In genomic region chr17:12883472-12883871, GRCh38 we compare ENCODE assay signal across 36 cellular contexts.
A peak's percentile ranks its signal among the peaks of the same experiment; 100 is the strongest.
DNase-seq lines count a peak whose midpoint lies in the region; ATAC-seq, FAIRE-seq and TF ChIP-seq lines count a peak whose summit lies in the region.
"Had no signal": no experiment of that assay in that cellular context is flagged by ENCODE, and none has a peak within 500 bp of the region (broad histone marks: within the 10 kb centered on the region; RNA-seq: fewer than 3 reads in every experiment).

No MANE protein-coding gene starts in this region.

- H2AFZ ChIP-seq in HepG2 (ENCODE audit: low read length) (no peak overlapping the region), OCI-LY3 (ENCODE audit: low read depth, low read length) (no peak overlapping the region), PC-9 (no peak overlapping the region), H9 (ENCODE audit: low read length) (no peak overlapping the region)

- H3K36me3 ChIP-seq in HepG2 (replicated peaks in 1 of 2; ENCODE audit: control insufficient read depth in 1 of 2, insufficient read depth in 2 of 2, low read length in 2 of 2) = no peaks in the 10 kb centered on the region
- H3K36me3 ChIP-seq in right lobe of liver = no peaks in the 10 kb centered on the region
- H3K36me3 ChIP-seq in OCI-LY3 (replicated peaks; ENCODE audit: low read depth, low read length) = peaks cover 7% of the 10 kb centered on the region
- no peaks in the 10 kb centered on the region for H3K36me3 ChIP-seq in small intestine (ENCODE audit: control insufficient read depth in 2 of 2, insufficient read depth in 2 of 2, low read length in 2 of 2)
- no peaks in the 10 kb centered on the region for H3K36me3 ChIP-seq in PC-9 (ENCODE audit: low read depth)
- H3K36me3 ChIP-seq: BE2C; BLaER1; BLaER1 treated with 17β-estradiol and CSF1 and Interleukin-3, amounts not matched to agents 10 nM and 100 nM had no signal

- no peak for DNase-seq in HepG2 (ENCODE audit: low spot score)
- no peak for DNase-seq in right lobe of liver
- DNase-seq in frontal cortex (ENCODE audit: low spot score in 2 of 2) = no peak
- DNase-seq in small intestine = no peak
- no peak for DNase-seq in PC-9
- no peak for DNase-seq in H9
- DNase-seq in T-helper 2 cell treated with Interferon-gamma antibody and Interleukin-4, amounts not matched to agents 5 μg/mL and 100 μg/mL, for 36 hours (ENCODE audit: low spot score) = no peak
- DNase-seq: 8988T; ACHN; AML-193; BE2C; C1 segment of cervical spinal cord; Caco-2; Calu3; CD4-positive, alpha-beta memory T cell; CD4-positive, alpha-beta T cell; CD4-positive, CD25-positive, alpha-beta regulatory T cell; CD8-positive, alpha-beta memory T cell; CD8-positive, alpha-beta T cell; COR-L47; DMS 273 treated with DMSO at 0.1 percent for 48 hours; DMS153; DMS53; DMS79; DMS79 treated with DMSO at 0.1 percent for 48 hours; DND-41; EL had no signal

- no peaks in the 10 kb centered on the region for H3K27me3 Mint-ChIP-seq in H9 (ENCODE audit: low read depth)
- no peaks in the 10 kb centered on the region for H3K27me3 Mint-ChIP-seq in T-helper 2 cell treated with Interferon-gamma antibody and Interleukin-4, amounts not matched to agents 5 μg/mL and 100 μg/mL, for 36 hours (ENCODE audit: low read depth)
- H3K27me3 Mint-ChIP-seq: B cell; CD4-positive, alpha-beta memory T cell; CD4-positive, alpha-beta T cell had no signal

- H2BK5ac ChIP-seq in H9 (ENCODE audit: insufficient read length, low read length) = no peak overlapping the region

- TF ChIP-seq CTCF in HepG2 (CRISPR knock-in tag; IDR thresholded peaks at IDR 0.05) (no peak), right lobe of liver (IDR thresholded peaks at IDR 0.05) (no peak), OCI-LY3 (IDR thresholded peaks at IDR 0.05; ENCODE audit: low read depth, low read length) (no peak), PC-9 (conservative IDR thresholded peaks at IDR 0.05) (no peak), H9 (conservative IDR thresholded peaks at IDR 0.05) (no peak)

- H3K27ac Mint-ChIP-seq in H9 = no peak overlapping the region
- H3K27ac Mint-ChIP-seq in T-helper 2 cell treated with Interferon-gamma antibody and Interleukin-4, amounts not matched to agents 5 μg/mL and 100 μg/mL, for 36 hours = no peak overlapping the region
- H3K27ac Mint-ChIP-seq: B cell; CD14-positive monocyte; CD4-positive, alpha-beta memory T cell; CD4-positive, alpha-beta T cell; CD4-positive, CD25-positive, alpha-beta regulatory T cell; CD8-positive, alpha-beta memory T cell; CD8-positive, alpha-beta T cell had no signal

- no peaks in the 10 kb centered on the region for H3K9me3 ChIP-seq in HepG2 (ENCODE audit: low read length)
- no peaks in the 10 kb centered on the region for H3K9me3 ChIP-seq in right lobe of liver
- no peaks in the 10 kb centered on the region for H3K9me3 ChIP-seq in OCI-LY3 (ENCODE audit: insufficient read depth, low read length)
- no peaks in the 10 kb centered on the region for H3K9me3 ChIP-seq in small intestine (ENCODE audit: control insufficient read depth, low read depth)
- no peaks in the 10 kb centered on the region for H3K9me3 ChIP-seq in PC-9 (ENCODE audit: insufficient read depth, low read depth)
- H3K9me3 ChIP-seq in H9 (ENCODE audit: control insufficient read depth, low read depth, low read length) = no peaks in the 10 kb centered on the region
- H3K9me3 ChIP-seq: BE2C, BLaER1, Caco-2 had no signal

- H3K27me3 ChIP-seq in HepG2 (ENCODE audit: control insufficient read depth in 1 of 2, insufficient read depth in 2 of 2, low read length in 2 of 2) (no peaks in the 10 kb centered on the region), right lobe of liver (no peaks in the 10 kb centered on the region), OCI-LY3 (ENCODE audit: low read depth, low read length) (no peaks in the 10 kb centered on the region), small intestine (ENCODE audit: control insufficient read depth in 2 of 2, insufficient read depth in 2 of 2, low read length in 2 of 2) (no peaks in the 10 kb centered on the region), PC-9 (ENCODE audit: insufficient read depth, low read depth) (no peaks in the 10 kb centered on the region), H9 (ENCODE audit: insufficient read depth, low read length) (no peaks in the 10 kb centered on the region)
- H3K27me3 ChIP-seq: BE2C; BLaER1; BLaER1 treated with 17β-estradiol and CSF1 and Interleukin-3, amounts not matched to agents 10 nM and 100 nM had no signal

- H3K14ac ChIP-seq in H9 (ENCODE audit: insufficient read depth, low read length) = no peak overlapping the region

- H3K4ac ChIP-seq in H9 (ENCODE audit: low read depth, low read length) = no peak overlapping the region

- H3K79me1 ChIP-seq in H9 (ENCODE audit: insufficient read depth, low read depth, low read length, poor library complexity, severe bottlenecking) = no peaks in the 10 kb centered on the region

- H2BK15ac ChIP-seq in H9 (ENCODE audit: low read depth, low read length) = no peak overlapping the region

- no peak overlapping the region for H2BK20ac ChIP-seq in H9 (ENCODE audit: low read depth, low read length, poor library complexity, severe bottlenecking)

- no peak overlapping the region for H2BK12ac ChIP-seq in H9 (ENCODE audit: insufficient read length, low read depth, low read length)

- H3K4me2 ChIP-seq in HepG2 (ENCODE audit: low read depth, low read length) (no peak overlapping the region), OCI-LY3 (ENCODE audit: low read length) (peak overlapping the region; percentile 79), PC-9 (no peak overlapping the region), H9 (ENCODE audit: insufficient read depth, insufficient read length, low read length) (no peak overlapping the region)
- H3K4me2 ChIP-seq: A549; BLaER1; BLaER1 treated with 17β-estradiol and CSF1 and Interleukin-3, amounts not matched to agents 10 nM and 100 nM had no signal

- H3F3A ChIP-seq in PC-9 (ENCODE audit: insufficient read depth, low read depth) = no peaks in the 10 kb centered on the region

- peaks cover 0 to 6% of the 10 kb centered on the region in 2 experiments; a peak in 2 of 4 replicates for H3K4me1 Mint-ChIP-seq in H9
- H3K4me1 Mint-ChIP-seq in T-helper 2 cell treated with Interferon-gamma antibody and Interleukin-4, amounts not matched to agents 5 μg/mL and 100 μg/mL, for 36 hours (ENCODE audit: low read depth) = no peaks in the 10 kb centered on the region
- H3K4me1 Mint-ChIP-seq: B cell; CD14-positive monocyte; CD4-positive, alpha-beta memory T cell; CD4-positive, CD25-positive, alpha-beta regulatory T cell; CD8-positive, alpha-beta memory T cell had no signal

- intact Hi-C loops in HepG2 (cut with micrococcal nuclease; ENCODE audit: unreplicated experiment) (no loop called here), right lobe of liver (cut with DNase I) (no loop called here), PC-9 (cut with micrococcal nuclease; ENCODE audit: unreplicated experiment) (no loop called here)

- H3K9me2 ChIP-seq in PC-9 (ENCODE audit: insufficient read depth) = no peaks in the 10 kb centered on the region

- H3K9ac ChIP-seq in HepG2 (ENCODE audit: insufficient read depth, low read depth, low read length) (no peak overlapping the region), OCI-LY3 (ENCODE audit: low read length) (peak overlapping the region; percentile 54), H9 (ENCODE audit: extremely low read depth, insufficient read length, low read length) (no peak overlapping the region)
- H3K9ac ChIP-seq: BLaER1; BLaER1 treated with 17β-estradiol and CSF1 and Interleukin-3, amounts not matched to agents 10 nM and 100 nM had no signal

- no peaks in the 10 kb centered on the region for H3K23me2 ChIP-seq in H9 (ENCODE audit: insufficient read length, low read depth, low read length, poor library complexity, severe bottlenecking)

- H3K27ac ChIP-seq in HepG2 (ENCODE audit: extremely low read length, insufficient read depth, low read length) (no peak overlapping the region), right lobe of liver (no peak overlapping the region), OCI-LY3 (ENCODE audit: low read length) (peak overlapping the region; percentile 93), small intestine (ENCODE audit: low read depth in 1 of 2, low read length in 1 of 2) (no peak overlapping the region), PC-9 (no peak overlapping the region), H9 (ENCODE audit: insufficient read length, low read depth, low read length) (no peak overlapping the region)
- H3K27ac ChIP-seq: 22Rv1; A549; BLaER1; BLaER1 treated with 17β-estradiol and CSF1 and Interleukin-3, amounts not matched to agents 10 nM and 100 nM; C4-2B had no signal

- no peak overlapping the region for H3K56ac ChIP-seq in H9 (ENCODE audit: insufficient read length, low read depth, low read length)

- no peak overlapping the region for H3K4me3 Mint-ChIP-seq in H9
- H3K4me3 Mint-ChIP-seq in T-helper 2 cell treated with Interferon-gamma antibody and Interleukin-4, amounts not matched to agents 5 μg/mL and 100 μg/mL, for 36 hours = no peak overlapping the region
- H3K4me3 Mint-ChIP-seq: B cell; CD14-positive monocyte; CD4-positive, alpha-beta memory T cell; CD4-positive, alpha-beta T cell; CD4-positive, CD25-positive, alpha-beta regulatory T cell; CD8-positive, alpha-beta memory T cell; CD8-positive, alpha-beta T cell had no signal

- in situ Hi-C loops in HepG2 (cut with HindIII; ENCODE audit: extremely low pct_ligation_motif_present, low pct_unique_long_range_greater_than_20kb) = no loop called here

- FAIRE-seq in HepG2 (lab: Jason Lieb, UNC) = no peak
- FAIRE-seq in frontal cortex (lab: Jason Lieb, UNC) = peak; percentile 87
- peak; percentile 78 for FAIRE-seq in small intestine (lab: Jason Lieb, UNC)
- FAIRE-seq: A549, D721Med had no signal

- no peak overlapping the region for H3K23ac ChIP-seq in H9 (ENCODE audit: insufficient read length, low read depth, low read length)

- H3K4me3 ChIP-seq in HepG2 (replicated peaks in 1 of 3; ENCODE audit: insufficient read depth in 1 of 3, low read depth in 2 of 3, low read length in 3 of 3) (no peak overlapping the region), right lobe of liver (no peak overlapping the region), OCI-LY3 (ENCODE audit: low read length) (peak overlapping the region; percentile 58), small intestine (ENCODE audit: low read depth in 1 of 2, low read length in 2 of 2) (no peak overlapping the region), PC-9 (no peak overlapping the region)
- H3K4me3 ChIP-seq: A549; BLaER1; BLaER1 treated with 17β-estradiol and CSF1 and Interleukin-3, amounts not matched to agents 10 nM and 100 nM had no signal

- H4K5ac ChIP-seq in H9 (ENCODE audit: insufficient read length, low read depth, low read length) = no peak overlapping the region

- ATAC-seq in HepG2 (no peak), right lobe of liver (no peak)
- ATAC-seq: A549; CD8-positive, alpha-beta T cell had no signal

- H3K4me1 ChIP-seq in HepG2 (ENCODE audit: insufficient read depth, low read length) (peaks cover 7% of the 10 kb centered on the region), right lobe of liver (no peaks in the 10 kb centered on the region), OCI-LY3 (ENCODE audit: low read length) (peaks cover 55% of the 10 kb centered on the region), small intestine (ENCODE audit: control insufficient read depth in 2 of 2, insufficient read depth in 1 of 2, low read depth in 1 of 2, low read length in 1 of 2) (no peaks in the 10 kb centered on the region), PC-9 (replicated peaks; ENCODE audit: insufficient read depth) (no peaks in the 10 kb centered on the region), H9 (ENCODE audit: insufficient read depth, low read length) (no peaks in the 10 kb centered on the region)
- H3K4me1 ChIP-seq: BE2C; BLaER1; BLaER1 treated with 17β-estradiol and CSF1 and Interleukin-3, amounts not matched to agents 10 nM and 100 nM; Caco-2 had no signal

- H3T11ph ChIP-seq in H9 (ENCODE audit: low read length) = no peak overlapping the region

- no peak for TF ChIP-seq RAD21 in HepG2 (CRISPR knock-in tag; IDR thresholded peaks at IDR 0.05)

- no peak overlapping the region for H3K18ac ChIP-seq in H9 (ENCODE audit: insufficient read length, low read depth, low read length)

- WGBS in HepG2 (ENCODE audit: low lambda C conversion rate) = 33% methylated on average over 2 of the region's 2 CpGs
- 46% methylated on average over 2 of the region's 2 CpGs for WGBS in right lobe of liver (ENCODE audit: insufficient coverage, low coverage, low lambda C conversion rate, missing lambda C conversion rate)
- WGBS in small intestine, 3 donors = 57 to 71% (median 60%) methylated on average over 2 of the region's 2 CpGs
- WGBS in H9 (ENCODE audit: extremely low coverage, insufficient read length, low lambda C conversion rate) = no CpG with 5 or more reads among the region's 2 CpGs

- H4K20me1 ChIP-seq in HepG2 (ENCODE audit: insufficient read depth, low read length) = no peaks in the 10 kb centered on the region
- H4K20me1 ChIP-seq in OCI-LY3 (ENCODE audit: insufficient read depth, low read length) = no peaks in the 10 kb centered on the region
- H4K20me1 ChIP-seq in PC-9 (ENCODE audit: insufficient read depth) = no peaks in the 10 kb centered on the region
- H4K20me1 ChIP-seq in H9 (ENCODE audit: control insufficient read depth, insufficient read depth, insufficient read length) = no peaks in the 10 kb centered on the region
- H4K20me1 ChIP-seq: BLaER1; BLaER1 treated with 17β-estradiol and CSF1 and Interleukin-3, amounts not matched to agents 10 nM and 100 nM had no signal

- H3K36me3 Mint-ChIP-seq in H9 (ENCODE audit: insufficient read depth in 1 of 3, low read depth in 3 of 3) = peaks cover 0 to 4% (median 0%) of the 10 kb centered on the region in 3 experiments; a peak in 2 of 7 replicates
- no peaks in the 10 kb centered on the region for H3K36me3 Mint-ChIP-seq in T-helper 2 cell treated with Interferon-gamma antibody and Interleukin-4, amounts not matched to agents 5 μg/mL and 100 μg/mL, for 36 hours (ENCODE audit: low read depth)
- H3K36me3 Mint-ChIP-seq: CD14-positive monocyte; CD4-positive, alpha-beta memory T cell; CD4-positive, CD25-positive, alpha-beta regulatory T cell; CD8-positive, alpha-beta memory T cell; CD8-positive, alpha-beta T cell had no signal

- POLR2A ChIA-PET in HepG2 (lab: Yijun Ruan, JAX) = no interaction called here
- POLR2A ChIA-PET in PC-9 (lab: Charles Lee; ENCODE audit: unreplicated experiment) = no interaction called here

- H3K79me2 ChIP-seq in HepG2 (ENCODE audit: insufficient read depth, low read length) (no peaks in the 10 kb centered on the region), OCI-LY3 (ENCODE audit: low read length) (peaks cover 39% of the 10 kb centered on the region), PC-9 (ENCODE audit: low read depth) (no peaks in the 10 kb centered on the region), H9 (ENCODE audit: insufficient read depth, low read length) (no peaks in the 10 kb centered on the region)

- no peak overlapping the region for H2BK120ac ChIP-seq in H9 (ENCODE audit: low read depth, low read length, poor library complexity, severe bottlenecking)

- TF ChIP-seq POLR2A in HepG2 (IDR thresholded peaks at IDR 0.05; ENCODE audit: insufficient read depth in 1 of 2, low read depth in 2 of 2, low read length in 2 of 2) (no peak), right lobe of liver (IDR thresholded peaks at IDR 0.05) (no peak)

- TF ChIP-seq EP300 in HepG2 (IDR thresholded peaks at IDR 0.05; ENCODE audit: low read depth in 2 of 2, low read length in 2 of 2) (no peak), HepG2 (CRISPR knock-in tag; IDR thresholded peaks at IDR 0.05; ENCODE audit: borderline replicate concordance) (no peak)

- H4K91ac ChIP-seq in H9 (ENCODE audit: insufficient read length, low read depth, low read length) = no peak overlapping the region

- H2AK5ac ChIP-seq in H9 (ENCODE audit: insufficient read length, low read length) = no peak overlapping the region

- CTCF ChIA-PET in HepG2 (lab: Yijun Ruan, JAX; ENCODE audit: low intra/inter-chr PET ratio, low total read pairs) (no interaction called here), PC-9 (lab: Charles Lee) (no interaction called here)

- BruUV-seq in HepG2 (replicated peaks; lab: Mats Ljungman, UMichigan) = no TSS peak
- BruUV-seq in PC-9 (replicated peaks; lab: Mats Ljungman, UMichigan) = no TSS peak

- peaks cover 0 to 3% of the 10 kb centered on the region in 2 experiments; a peak in 2 of 5 replicates for H3K9me3 Mint-ChIP-seq in H9
- peaks cover 18% of the 10 kb centered on the region for H3K9me3 Mint-ChIP-seq in T-helper 2 cell treated with Interferon-gamma antibody and Interleukin-4, amounts not matched to agents 5 μg/mL and 100 μg/mL, for 36 hours
- H3K9me3 Mint-ChIP-seq: CD8-positive, alpha-beta T cell had no signal

- H4K8ac ChIP-seq in H9 (replicated peaks; ENCODE audit: insufficient read length, low read depth, low read length) = no peak overlapping the region
